17 cellular contexts compared by ENCODE assay signal in the genomic region with DNA sequence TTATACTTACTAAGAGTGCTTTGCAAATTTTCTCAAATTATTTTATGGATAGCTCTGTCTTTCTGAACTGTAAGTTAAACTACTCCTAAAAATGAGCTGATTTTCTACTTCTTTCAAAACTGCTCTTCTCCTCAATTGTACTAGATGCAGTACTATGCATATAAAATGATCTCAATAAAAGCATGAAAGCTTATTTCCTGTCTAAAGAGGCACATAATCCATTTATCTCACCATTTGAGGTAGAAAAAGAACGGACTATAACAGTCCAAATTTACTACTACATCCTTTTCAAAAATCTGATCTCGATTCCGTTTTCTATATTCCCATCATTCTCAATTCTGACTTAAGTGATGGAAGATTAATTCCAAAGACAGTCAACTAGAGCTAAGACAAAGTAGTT. TPM values are rescaled to one million over a fixed set of nuclear protein-coding genes. Genes with fewer than 3 reads are reported as not detected.
A peak's percentile ranks its signal among the peaks of the same experiment; 100 is the strongest.
DNase-seq lines count a peak whose midpoint lies in the region; ATAC-seq, FAIRE-seq and TF ChIP-seq lines count a peak whose summit lies in the region.
"Had no signal": no experiment of that assay in that cellular context is flagged by ENCODE, and none has a peak within 500 bp of the region (broad histone marks: within the 10 kb centered on the region; RNA-seq: fewer than 3 reads in every experiment).

No MANE protein-coding gene starts in this region.

- peak overlapping the region; percentile 68 for H3K27ac Mint-ChIP-seq in activated CD8-positive, alpha-beta T cell treated with anti-CD3 and anti-CD28 coated beads for 36 hours
- H3K27ac Mint-ChIP-seq in activated CD8-positive, alpha-beta T cell treated with anti-CD3 and anti-CD28 coated beads, Interleukin-2, amount 10 ng/mL, durations not matched to agents 7 days and 5 days: no peak overlapping the region
- peak overlapping the region; percentile 47 for H3K27ac Mint-ChIP-seq in activated naive CD8-positive, alpha-beta T cell
- peak overlapping the region; percentile 47 for H3K27ac Mint-ChIP-seq in stimulated activated naive B cell treated with anti-CD40 and anti-IgM and Interleukin-4, amounts not matched to agents 10 μg/mL and 1 μg/mL and 100 μg/mL, for 72 hours
- H3K27ac Mint-ChIP-seq: B cell; CD4-positive, alpha-beta T cell had no signal

- no peaks in the 10 kb centered on the region for H3K27me3 Mint-ChIP-seq in activated CD8-positive, alpha-beta T cell treated with anti-CD3 and anti-CD28 coated beads for 36 hours
- H3K27me3 Mint-ChIP-seq in activated CD8-positive, alpha-beta T cell treated with anti-CD3 and anti-CD28 coated beads, Interleukin-2, amount 10 ng/mL, durations not matched to agents 7 days and 5 days (ENCODE audit: low read depth): no peaks in the 10 kb centered on the region
- no peaks in the 10 kb centered on the region for H3K27me3 Mint-ChIP-seq in activated naive CD8-positive, alpha-beta T cell
- no peaks in the 10 kb centered on the region for H3K27me3 Mint-ChIP-seq in stimulated activated naive B cell treated with anti-CD40 and anti-IgM and Interleukin-4, amounts not matched to agents 10 μg/mL and 1 μg/mL and 100 μg/mL, for 72 hours
- H3K27me3 Mint-ChIP-seq: B cell; CD4-positive, alpha-beta T cell had no signal

- no peak overlapping the region for H3K27ac ChIP-seq in HEK293 (ENCODE audit: extremely low read depth, low read depth, low read length)
- H3K27ac ChIP-seq: HL-60 had no signal

- no peaks in the 10 kb centered on the region for H3K9me3 ChIP-seq in HEK293 (ENCODE audit: control insufficient read depth, insufficient read depth, low read depth, low read length)
- H3K9me3 ChIP-seq: HAP-1 had no signal

- no peak for DNase-seq in activated CD8-positive, alpha-beta T cell treated with anti-CD3 and anti-CD28 coated beads for 36 hours
- no peak for DNase-seq in activated CD8-positive, alpha-beta T cell treated with anti-CD3 and anti-CD28 coated beads, Interleukin-2, amount 10 ng/mL, durations not matched to agents 7 days and 5 days
- no peak for DNase-seq in stimulated activated naive B cell treated with anti-CD40 and anti-IgM and Interleukin-4, amounts not matched to agents 10 μg/mL and 1 μg/mL and 100 μg/mL, for 72 hours
- DNase-seq in superior temporal gyrus (ENCODE audit: extremely low spot score) (no peak), H54 (ENCODE audit: insufficient read length, low spot score) (no peak)
- DNase-seq: C1 segment of cervical spinal cord; Calu3; CD4-positive, alpha-beta T cell; DMS 273 treated with DMSO at 0.1 percent for 48 hours; DMS79; GOT3 had no signal

- H3K4me3 Mint-ChIP-seq in activated CD8-positive, alpha-beta T cell treated with anti-CD3 and anti-CD28 coated beads for 36 hours: no peak overlapping the region
- H3K4me3 Mint-ChIP-seq in activated CD8-positive, alpha-beta T cell treated with anti-CD3 and anti-CD28 coated beads, Interleukin-2, amount 10 ng/mL, durations not matched to agents 7 days and 5 days: no peak overlapping the region
- no peak overlapping the region for H3K4me3 Mint-ChIP-seq in activated naive CD8-positive, alpha-beta T cell
- H3K4me3 Mint-ChIP-seq in stimulated activated naive B cell treated with anti-CD40 and anti-IgM and Interleukin-4, amounts not matched to agents 10 μg/mL and 1 μg/mL and 100 μg/mL, for 72 hours: no peak overlapping the region
- H3K4me3 Mint-ChIP-seq: B cell; CD4-positive, alpha-beta T cell had no signal

- no peak for ATAC-seq in activated CD8-positive, alpha-beta T cell treated with anti-CD3 and anti-CD28 coated beads for 36 hours
- ATAC-seq in activated CD8-positive, alpha-beta T cell treated with anti-CD3 and anti-CD28 coated beads, Interleukin-2, amount 10 ng/mL, durations not matched to agents 7 days and 5 days: no peak
- ATAC-seq in stimulated activated naive B cell treated with anti-CD40 and anti-IgM and Interleukin-4, amounts not matched to agents 10 μg/mL and 1 μg/mL and 100 μg/mL, for 72 hours (replicated peaks): no peak

- H3K36me3 Mint-ChIP-seq in activated CD8-positive, alpha-beta T cell treated with anti-CD3 and anti-CD28 coated beads for 36 hours (ENCODE audit: low read depth): peaks cover 59% of the 10 kb centered on the region
- peaks cover 66% of the 10 kb centered on the region for H3K36me3 Mint-ChIP-seq in activated CD8-positive, alpha-beta T cell treated with anti-CD3 and anti-CD28 coated beads, Interleukin-2, amount 10 ng/mL, durations not matched to agents 7 days and 5 days (ENCODE audit: low read depth)
- peaks cover 13% of the 10 kb centered on the region for H3K36me3 Mint-ChIP-seq in activated naive CD8-positive, alpha-beta T cell
- H3K36me3 Mint-ChIP-seq in stimulated activated naive B cell treated with anti-CD40 and anti-IgM and Interleukin-4, amounts not matched to agents 10 μg/mL and 1 μg/mL and 100 μg/mL, for 72 hours: peaks cover 54 to 69% of the 10 kb centered on the region in 2 donors

- no peaks in the 10 kb centered on the region for H3K4me1 Mint-ChIP-seq in activated CD8-positive, alpha-beta T cell treated with anti-CD3 and anti-CD28 coated beads for 36 hours (ENCODE audit: low read depth)
- no peaks in the 10 kb centered on the region for H3K4me1 Mint-ChIP-seq in activated CD8-positive, alpha-beta T cell treated with anti-CD3 and anti-CD28 coated beads, Interleukin-2, amount 10 ng/mL, durations not matched to agents 7 days and 5 days (ENCODE audit: low read depth)
- H3K4me1 Mint-ChIP-seq in activated naive CD8-positive, alpha-beta T cell (ENCODE audit: low read depth): no peaks in the 10 kb centered on the region
- no peaks in the 10 kb centered on the region for H3K4me1 Mint-ChIP-seq in stimulated activated naive B cell treated with anti-CD40 and anti-IgM and Interleukin-4, amounts not matched to agents 10 μg/mL and 1 μg/mL and 100 μg/mL, for 72 hours
- H3K4me1 Mint-ChIP-seq: B cell had no signal

- no peak overlapping the region for H3K4me3 ChIP-seq in HEK293 (ENCODE audit: low read depth, low read length)
- H3K4me3 ChIP-seq: HAP-1 had no signal

- intact Hi-C loops in activated CD8-positive, alpha-beta T cell treated with anti-CD3 and anti-CD28 coated beads for 36 hours (cut with micrococcal nuclease): no loop called here

- no peak for FAIRE-seq in H54 (lab: Jason Lieb, UNC)
- FAIRE-seq: GM12891 had no signal

- TF ChIP-seq CTCF in activated CD8-positive, alpha-beta T cell treated with anti-CD3 and anti-CD28 coated beads for 36 hours (IDR thresholded peaks at IDR 0.05): no peak
- no peak for TF ChIP-seq CTCF in HEK293 (tag by site-specific recombination; IDR thresholded peaks at IDR 0.05)

- H3K9me3 Mint-ChIP-seq in activated CD8-positive, alpha-beta T cell treated with anti-CD3 and anti-CD28 coated beads for 36 hours: no peaks in the 10 kb centered on the region
- no peaks in the 10 kb centered on the region for H3K9me3 Mint-ChIP-seq in activated CD8-positive, alpha-beta T cell treated with anti-CD3 and anti-CD28 coated beads, Interleukin-2, amount 10 ng/mL, durations not matched to agents 7 days and 5 days (ENCODE audit: insufficient read depth)
- H3K9me3 Mint-ChIP-seq in activated naive CD8-positive, alpha-beta T cell (ENCODE audit: low read depth): no peaks in the 10 kb centered on the region
- H3K9me3 Mint-ChIP-seq in stimulated activated naive B cell treated with anti-CD40 and anti-IgM and Interleukin-4, amounts not matched to agents 10 μg/mL and 1 μg/mL and 100 μg/mL, for 72 hours: no peaks in the 10 kb centered on the region
- H3K9me3 Mint-ChIP-seq: CD4-positive, alpha-beta T cell had no signal

- TF ChIP-seq POLR2A in H54 (IDR thresholded peaks at IDR 0.05; ENCODE audit: low read depth, low read length): no peak

- POLR2A ChIA-PET in activated CD8-positive, alpha-beta T cell treated with anti-CD3 and anti-CD28 coated beads for 36 hours (lab: Charles Lee): no interaction called here
- POLR2A ChIA-PET in activated CD8-positive, alpha-beta T cell treated with anti-CD3 and anti-CD28 coated beads, Interleukin-2, amount 10 ng/mL, durations not matched to agents 7 days and 5 days (lab: Charles Lee): interaction anchor here (0.8 kb wide), 1 partner anchor 14 kb away, joined by 3 read pairs; no protein-coding TSS in a partner anchor
- POLR2A ChIA-PET in HEK293 (lab: Yijun Ruan, JAX): interaction anchor here (0.5 kb wide), 1 partner anchor 34 kb away, joined by 4 read pairs; no protein-coding TSS in a partner anchor

- H3K4me1 ChIP-seq in HEK293 (ENCODE audit: control insufficient read depth, insufficient read depth, low read length): no peaks in the 10 kb centered on the region
- H3K4me1 ChIP-seq: HAP-1 had no signal

- CTCF ChIA-PET in activated CD8-positive, alpha-beta T cell treated with anti-CD3 and anti-CD28 coated beads for 36 hours (lab: Charles Lee): interaction anchor here (0.9 kb wide), 1 partner anchor 9 kb away, joined by 3 read pairs; no protein-coding TSS in a partner anchor
- CTCF ChIA-PET in activated CD8-positive, alpha-beta T cell treated with anti-CD3 and anti-CD28 coated beads, Interleukin-2, amount 10 ng/mL, durations not matched to agents 7 days and 5 days (lab: Charles Lee): no interaction called here
- CTCF ChIA-PET in HEK293 (lab: Yijun Ruan, JAX): interaction anchor here (0.7 to 1.1 kb wide), 2 partner anchors 14 to 26 kb away, joined by 3 read pairs; partner anchors contain the start of gene SLIRP

- H3K36me3 ChIP-seq in HEK293 (ENCODE audit: control insufficient read depth in 2 of 2, insufficient read depth in 1 of 2, low read length in 2 of 2): peaks cover 85 to 96% of the 10 kb centered on the region in 2 experiments

RNA-seq across cellular contexts. Expression of gene SLIRP, which starts 14.4 kb away (rescaled TPM):
- total RNA-seq in activated CD8-positive, alpha-beta T cell treated with anti-CD3 and anti-CD28 coated beads for 36 hours: 100 to 1,000 TPM; 141 to 148 TPM
- total RNA-seq in activated CD8-positive, alpha-beta T cell treated with anti-CD3 and anti-CD28 coated beads, Interleukin-2, amount 10 ng/mL, durations not matched to agents 7 days and 5 days: 100 to 1,000 TPM in 1 of 2 experiments, 10 to 100 TPM in 1; 92.1 to 101 TPM

RNA-seq across cellular contexts. Expression of gene ALKBH1, which starts 14.5 kb away (rescaled TPM):
- total RNA-seq in activated CD8-positive, alpha-beta T cell treated with anti-CD3 and anti-CD28 coated beads for 36 hours: 10 to 100 TPM; 16.3 to 18.0 TPM
- total RNA-seq in activated CD8-positive, alpha-beta T cell treated with anti-CD3 and anti-CD28 coated beads, Interleukin-2, amount 10 ng/mL, durations not matched to agents 7 days and 5 days: 10 to 100 TPM; 12.9 to 14.8 TPM

RNA-seq across cellular contexts. Expression of gene SNW1, which starts 38.7 kb away (rescaled TPM):
- total RNA-seq in activated CD8-positive, alpha-beta T cell treated with anti-CD3 and anti-CD28 coated beads for 36 hours: 100 to 1,000 TPM in 1 of 2 experiments, 10 to 100 TPM in 1; 95.2 to 121 TPM
- 100 to 1,000 TPM in 1 of 2 experiments, 10 to 100 TPM in 1; 94.4 to 100 TPM for total RNA-seq in activated CD8-positive, alpha-beta T cell treated with anti-CD3 and anti-CD28 coated beads, Interleukin-2, amount 10 ng/mL, durations not matched to agents 7 days and 5 days
